ENCODE assay signal across 8 cellular contexts in the genomic region with DNA sequence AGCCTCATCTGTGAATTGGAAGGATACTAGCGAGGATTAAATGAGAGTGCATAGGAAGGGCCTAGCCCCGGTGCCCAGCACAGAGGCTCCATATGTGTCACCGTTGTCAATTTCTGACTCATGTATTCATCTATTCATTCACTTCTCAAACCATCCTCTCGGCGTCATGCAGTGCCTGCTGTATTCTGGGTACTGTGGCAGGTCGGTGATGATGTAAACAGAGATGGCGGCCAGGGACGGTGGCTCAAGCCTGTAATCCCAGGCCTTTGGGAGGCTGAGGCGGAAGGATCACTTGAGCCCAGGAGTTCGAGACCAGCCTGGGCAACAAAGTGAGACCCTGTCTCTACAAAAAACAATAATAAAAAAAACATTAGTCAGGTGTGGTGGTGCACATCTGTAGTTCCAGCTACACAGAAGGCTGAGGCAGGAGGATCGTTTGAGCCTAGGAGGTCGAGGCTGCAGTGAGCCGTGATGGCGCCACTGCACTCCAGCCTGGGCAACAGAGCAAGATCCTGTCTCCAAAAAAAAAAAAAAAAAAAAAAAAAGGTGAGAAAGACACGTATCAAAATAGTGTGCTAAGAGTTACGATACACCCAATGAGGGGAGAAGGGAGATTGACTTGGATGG.
DNase-seq lines count a peak whose midpoint lies in the region; ATAC-seq and FAIRE-seq lines count a peak whose summit lies in the region.

No MANE protein-coding gene starts in this region.

- H3K79me2 ChIP-seq in ACC112 (ENCODE audit: control insufficient read depth, insufficient read depth, low read length, unreplicated experiment), result no peaks in the 10 kb centered on the region

- FAIRE-seq in RCC 7860 (lab: Jason Lieb, UNC), result no peak

- DNase-seq in RCC 7860 (ENCODE audit: low spot score) (peak; percentile 13), COR-L47 (lab: John Stamatoyannopoulos, UW) (no peak), epidermal melanocyte (ENCODE audit: insufficient read length, low spot score) (no peak), AG08396 (ENCODE audit: low spot score) (no peak), SW480 (ENCODE audit: low spot score) (no peak)
- peak in 1 of 2 donors; percentile 26 for DNase-seq in central memory CD8-positive, alpha-beta T cell (ENCODE audit: low spot score in 2 of 2)

- peaks cover 5% of the 10 kb centered on the region for H3K36me3 Mint-ChIP-seq in central memory CD8-positive, alpha-beta T cell (ENCODE audit: insufficient read depth)

- peak overlapping the region; percentile 95 for H3K27ac Mint-ChIP-seq in central memory CD8-positive, alpha-beta T cell (ENCODE audit: low read depth)

- H3K36me3 ChIP-seq in ACC112 (ENCODE audit: insufficient read depth, low read length), result no peaks in the 10 kb centered on the region

- no peak overlapping the region for H3K27ac ChIP-seq in ACC112 (ENCODE audit: low read depth, low read length)

- peak; percentile 38 for ATAC-seq in GM21529 (IDR thresholded peaks at IDR 0.05; ENCODE audit: unreplicated experiment)
- peak; percentile 74 for ATAC-seq in central memory CD8-positive, alpha-beta T cell (replicated peaks; ENCODE audit: extremely low read depth, poor library complexity, severe bottlenecking)

- H3K4me3 Mint-ChIP-seq in central memory CD8-positive, alpha-beta T cell, result peak overlapping the region; percentile 74

- H3K4me1 Mint-ChIP-seq in central memory CD8-positive, alpha-beta T cell, result peaks cover 43% of the 10 kb centered on the region

- H3K4me3 ChIP-seq in ACC112 (ENCODE audit: low read depth, low read length), result peak overlapping the region; percentile 55

- H3K27me3 ChIP-seq in ACC112 (ENCODE audit: insufficient read depth, low read length), result peaks cover 31% of the 10 kb centered on the region

- peaks cover 7% of the 10 kb centered on the region for H3K4me1 ChIP-seq in ACC112 (ENCODE audit: control insufficient read depth, insufficient read depth, low read length, unreplicated experiment)

- H3K9me3 Mint-ChIP-seq in central memory CD8-positive, alpha-beta T cell, result no peaks in the 10 kb centered on the region

- H3K27me3 Mint-ChIP-seq in central memory CD8-positive, alpha-beta T cell, result peaks cover 15% of the 10 kb centered on the region

- H2AFZ ChIP-seq in ACC112 (ENCODE audit: low read length, unreplicated experiment), result no peak overlapping the region
